In the genomic region with DNA sequence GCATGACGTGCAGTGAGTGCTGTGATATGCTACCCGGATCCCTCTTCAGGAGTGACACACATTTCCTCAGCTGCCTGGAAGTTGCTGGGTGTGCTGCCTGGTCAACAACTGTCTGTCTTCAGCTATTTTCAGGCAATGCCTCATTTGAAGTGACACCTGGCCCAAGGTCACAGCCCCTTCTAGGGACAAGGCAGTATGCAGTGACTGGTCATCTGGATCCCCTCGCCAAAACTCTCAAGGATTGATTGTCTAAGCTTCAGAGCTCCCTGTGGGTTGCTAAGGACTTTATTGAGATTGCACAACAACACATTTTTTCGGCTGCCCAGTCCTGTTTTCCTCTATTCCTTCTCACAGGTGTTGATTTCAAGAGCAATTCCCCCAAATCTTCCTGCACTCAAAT, we compare ENCODE assay signal across 21 cellular contexts.
"Had no signal": no experiment of that assay in that cellular context is flagged by ENCODE, and none has a peak within 500 bp of the region (broad histone marks: within the 10 kb centered on the region; RNA-seq: fewer than 3 reads in every experiment).

No MANE protein-coding gene starts in this region.

- H2AFZ ChIP-seq: hepatocyte had no signal

- ATAC-seq: activated T-cell treated with anti-CD3 and anti-CD28 coated beads, Interleukin-2, amount 50 U/mL, for 4 hours; left lobe of liver; stimulated activated effector memory CD8-positive, alpha-beta T cell treated with anti-CD3 and anti-CD28 coated beads, Interleukin-12 subunit alpha, Interleukin-12 subunit beta, amount 100 ng/mL, for 72 hours had no signal

- H3K36me3 ChIP-seq: brain microvascular endothelial cell, esophagus muscularis mucosa, stomach, upper lobe of left lung had no signal

- H3K4me2 ChIP-seq: hepatocyte had no signal

- H3K4me1 ChIP-seq: stomach, upper lobe of left lung had no signal

- H3K27ac ChIP-seq: brain microvascular endothelial cell, esophagus muscularis mucosa, hepatocyte, stomach, upper lobe of left lung, VCaP had no signal

- DNase-seq: activated CD4-positive, alpha-beta T cell treated with anti-CD3 and anti-CD28 coated beads, Interleukin-2, amount 50 U/mL, for 1 hour; activated CD4-positive, CD25-positive, alpha-beta regulatory T cell treated with anti-CD3 and anti-CD28 coated beads, Interleukin-2, amount 50 U/mL, for 72 hours; activated CD8-positive, alpha-beta memory T cell treated with anti-CD3 and anti-CD28 coated beads, Interleukin-2, amount 50 U/mL, for 4 hours; activated effector memory CD4-positive, alpha-beta T cell treated with Interleukin-2 at 50 U/mL for 16 hours; activated naive CD4-positive, alpha-beta T cell treated with anti-CD3 and anti-CD28 coated beads, Interleukin-2, amount 10 ng/mL, durations not matched to agents 7 days and 5 days; activated T-cell treated with anti-CD3 and anti-CD28 coated beads, Interleukin-2, amount 50 U/mL, for 4 hours; aorta; brain microvascular endothelial cell; effector CD8-positive, alpha-beta T cell; islet precursor cell; stimulated activated CD4-positive, alpha-beta T cell treated with anti-CD3 and anti-CD28 coated beads, Interleukin-4, amount 100 ng/mL, for 24 hours; stomach; T1000; upper lobe of left lung had no signal

- H3K27me3 ChIP-seq: brain microvascular endothelial cell, esophagus muscularis mucosa, hepatocyte, stomach, upper lobe of left lung had no signal

- H3K9me3 ChIP-seq: esophagus muscularis mucosa, stomach, upper lobe of left lung had no signal

- H3K79me2 ChIP-seq: hepatocyte had no signal

- FAIRE-seq: endothelial cell of umbilical vein had no signal

- H3K4me3 ChIP-seq: esophagus muscularis mucosa, hepatocyte, lung, stomach, upper lobe of left lung had no signal
